In genomic region chr5:169350759-169351240, GRCh38 we compare ENCODE assay signal across 10 cellular contexts. TPM values are rescaled to one million over a fixed set of nuclear protein-coding genes. Genes with fewer than 3 reads are reported as not detected.
DNase-seq lines count a peak whose midpoint lies in the region; ATAC-seq and TF ChIP-seq lines count a peak whose summit lies in the region.
"Had no signal": no experiment of that assay in that cellular context is flagged by ENCODE, and none has a peak within 500 bp of the region (broad histone marks: within the 10 kb centered on the region; RNA-seq: fewer than 3 reads in every experiment).

No MANE protein-coding gene starts in this region.

- DNase-seq in AG09309 (ENCODE audit: low read depth), result peak; percentile 97
- DNase-seq in body of pancreas, result peak in 1 of 4 donors; percentile 25
- no peak for DNase-seq in left lung
- DNase-seq in mesenteric fat pad (ENCODE audit: low spot score), result no peak
- no peak for DNase-seq in NCI-H1436 (lab: John Stamatoyannopoulos, UW)
- DNase-seq: glutamatergic neuron, spleen had no signal

- no peaks in the 10 kb centered on the region for H3K9me3 ChIP-seq in body of pancreas
- H3K9me3 ChIP-seq in left lung, result no peaks in the 10 kb centered on the region
- H3K9me3 ChIP-seq: spleen had no signal

- no peak for TF ChIP-seq POLR2A in body of pancreas (IDR thresholded peaks at IDR 0.05)

- intact Hi-C loops in body of pancreas (cut with DNase I) (no loop called here), left lung (cut with DNase I) (no loop called here)

- H3K27me3 ChIP-seq in body of pancreas (no peaks in the 10 kb centered on the region), left lung (no peaks in the 10 kb centered on the region)

- no peak overlapping the region for H3K27ac ChIP-seq in body of pancreas
- H3K27ac ChIP-seq in left lung, result no peak overlapping the region
- H3K27ac ChIP-seq: spleen had no signal

- peak; percentile 45 for ATAC-seq in HG03066 (IDR thresholded peaks at IDR 0.05; ENCODE audit: low read depth, unreplicated experiment)
- ATAC-seq in body of pancreas, result peak; percentile 47
- peak; percentile 78 for ATAC-seq in left lung
- no peak for ATAC-seq in HG02885 (IDR thresholded peaks at IDR 0.05; ENCODE audit: poor library complexity, unreplicated experiment)
- no peak for ATAC-seq in HG03045 (IDR thresholded peaks at IDR 0.05; ENCODE audit: unreplicated experiment)

- 52 to 61% methylated on average over 7 of the region's 7 CpGs for WGBS in body of pancreas, 2 donors

- H3K36me3 ChIP-seq in body of pancreas (replicated peaks in 1 of 2; ENCODE audit: insufficient read depth in 1 of 2, low read depth in 2 of 2) (no peaks in the 10 kb centered on the region), left lung (no peaks in the 10 kb centered on the region)
- H3K36me3 ChIP-seq: spleen had no signal

- H3K4me1 ChIP-seq in body of pancreas (no peaks in the 10 kb centered on the region), left lung (no peaks in the 10 kb centered on the region)
- H3K4me1 ChIP-seq: spleen had no signal

- no peak overlapping the region for H3K4me3 ChIP-seq in AG09309 (ENCODE audit: control insufficient read depth, low read depth, low read length)
- H3K4me3 ChIP-seq in body of pancreas, result no peak overlapping the region
- H3K4me3 ChIP-seq in left lung, result no peak overlapping the region
- H3K4me3 ChIP-seq: spleen had no signal

- TF ChIP-seq CTCF in AG09309 (IDR thresholded peaks at IDR 0.05; ENCODE audit: control insufficient read depth, insufficient read depth, low read depth, low read length, missing control alignments) (no peak), body of pancreas (IDR thresholded peaks at IDR 0.05) (no peak), left lung (IDR thresholded peaks at IDR 0.05) (no peak)

RNA-seq across cellular contexts. Expression of gene SLIT3, which starts 49.9 kb away (rescaled TPM):
- total RNA-seq in body of pancreas, result 1 to 10 TPM; 6.6 to 6.7 TPM
- 10 to 100 TPM; 66.3 to 77.1 TPM for total RNA-seq in left lung
- 83.6 TPM for total RNA-seq in mesenteric fat pad

Comparison
In these comparisons a context has a peak if more than half of its experiments do, and no peak if none do; other contexts are left out.
1. ATAC-seq: peak in HG03066 (single experiment), body of pancreas (single experiment) and left lung (single experiment); none in HG02885 (single experiment) and HG03045 (single experiment).
2. RNA of gene SLIT3, which starts 49.9 kb away (total RNA-seq): 83.6 TPM in mesenteric fat pad (single experiment) and 66.3 to 77.1 TPM in left lung; 6.6 to 6.7 TPM in body of pancreas; every median in the first group is over 4 times any median in the second.